ENCODE assay signal across 9 cellular contexts in the genomic region with DNA sequence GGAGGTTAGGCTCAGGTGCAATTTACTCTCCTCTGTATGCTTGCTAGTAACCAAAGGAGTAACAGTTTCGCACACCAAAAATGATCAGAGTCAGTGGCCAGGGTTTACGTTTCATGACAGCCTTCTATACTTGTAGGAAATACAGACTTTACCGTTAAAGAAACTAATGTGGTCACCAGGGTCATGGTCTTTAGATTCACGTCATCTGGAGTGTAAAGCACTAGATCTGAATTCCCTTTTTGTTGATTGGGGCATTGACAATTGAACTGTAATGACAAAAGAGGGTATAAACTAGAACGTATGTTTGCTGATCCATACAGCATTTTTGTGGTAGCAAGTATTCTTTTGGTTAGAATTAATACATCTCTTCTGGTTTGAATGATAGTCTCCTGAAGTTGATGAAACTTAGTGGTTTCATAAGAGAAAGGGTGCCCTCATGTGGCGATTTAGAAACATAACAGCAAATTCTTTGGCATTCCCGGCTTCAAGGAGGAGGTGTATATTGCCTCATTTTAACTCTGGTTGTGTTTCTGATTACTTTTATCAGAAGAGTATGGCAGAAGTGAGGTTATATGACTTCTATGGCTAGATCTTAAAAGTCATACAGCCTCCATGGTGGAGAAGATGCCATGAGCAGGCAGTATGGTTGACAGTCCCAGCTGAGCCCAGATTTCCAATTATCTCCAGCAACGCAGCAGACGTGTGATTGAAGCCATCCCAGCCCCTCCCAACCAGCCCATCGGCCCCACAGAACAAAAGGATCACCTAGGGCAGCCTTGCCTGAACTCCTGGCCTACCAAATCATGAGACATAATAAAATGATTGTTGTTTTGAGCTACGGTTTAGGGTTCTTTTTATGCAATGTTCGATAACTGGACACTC. TPM values are rescaled to one million over a fixed set of nuclear protein-coding genes. Genes with fewer than 3 reads are reported as not detected.
A peak's percentile ranks its signal among the peaks of the same experiment; 100 is the strongest.
DNase-seq lines count a peak whose midpoint lies in the region; ATAC-seq and TF ChIP-seq lines count a peak whose summit lies in the region.
"Had no signal": no experiment of that assay in that cellular context is flagged by ENCODE, and none has a peak within 500 bp of the region (broad histone marks: within the 10 kb centered on the region; RNA-seq: fewer than 3 reads in every experiment).

No MANE protein-coding gene starts in this region.

- no peak for TF ChIP-seq EP300 in gastroesophageal sphincter (IDR thresholded peaks at IDR 0.05)

- H3K36me3 Mint-ChIP-seq in activated T-cell treated with anti-CD3 and anti-CD28 coated beads, Interleukin-2, amount 50 U/mL, for 4 hours (ENCODE audit: insufficient read depth) = no peaks in the 10 kb centered on the region

- H3K27me3 ChIP-seq in gastroesophageal sphincter (peaks cover 3% of the 10 kb centered on the region), osteoblast (ENCODE audit: insufficient read depth, low read length) (no peaks in the 10 kb centered on the region)
- H3K27me3 ChIP-seq: BLaER1 treated with 17β-estradiol and CSF1 and Interleukin-3, amounts not matched to agents 10 nM and 100 nM had no signal

- H3K4me3 ChIP-seq in gastroesophageal sphincter (no peak overlapping the region), osteoblast (ENCODE audit: insufficient read depth, low read length) (peak overlapping the region; percentile 14)
- H3K4me3 ChIP-seq: BLaER1 treated with 17β-estradiol and CSF1 and Interleukin-3, amounts not matched to agents 10 nM and 100 nM had no signal

- TF ChIP-seq POLR2A in gastroesophageal sphincter (IDR thresholded peaks at IDR 0.05) = no peak

- ATAC-seq in GM21515 (IDR thresholded peaks at IDR 0.05; ENCODE audit: unreplicated experiment) (peak; percentile 90), gastroesophageal sphincter (peak; percentile 79)
- ATAC-seq in activated T-cell treated with anti-CD3 and anti-CD28 coated beads, Interleukin-2, amount 50 U/mL, for 4 hours = peak; percentile 64 to 80

- H3K4me3 Mint-ChIP-seq in activated T-cell treated with anti-CD3 and anti-CD28 coated beads, Interleukin-2, amount 50 U/mL, for 4 hours = no peak overlapping the region

- H4K20me1 ChIP-seq in osteoblast (ENCODE audit: insufficient read depth, low read length) = no peaks in the 10 kb centered on the region
- H4K20me1 ChIP-seq: BLaER1 treated with 17β-estradiol and CSF1 and Interleukin-3, amounts not matched to agents 10 nM and 100 nM had no signal

- H3K9me3 ChIP-seq in gastroesophageal sphincter (no peaks in the 10 kb centered on the region), osteoblast (ENCODE audit: low read depth, low read length) (no peaks in the 10 kb centered on the region)
- H3K9me3 ChIP-seq: BLaER1 treated with 17β-estradiol and CSF1 and Interleukin-3, amounts not matched to agents 10 nM and 100 nM had no signal

- no peaks in the 10 kb centered on the region for H3K36me3 ChIP-seq in gastroesophageal sphincter
- no peaks in the 10 kb centered on the region for H3K36me3 ChIP-seq in osteoblast (ENCODE audit: insufficient read depth, low read length)
- H3K36me3 ChIP-seq: BLaER1 treated with 17β-estradiol and CSF1 and Interleukin-3, amounts not matched to agents 10 nM and 100 nM had no signal

- DNase-seq in SIG-M5 treated with dmso at 0.1 percent for 504 hours (lab: John Stamatoyannopoulos, UW; ENCODE audit: unreplicated experiment) (peak; percentile 78), SIG-M5 (lab: John Stamatoyannopoulos, UW) (no peak), HS-27A (ENCODE audit: low read depth) (peak; percentile 39), NCI-H774 (lab: John Stamatoyannopoulos, UW) (peak; percentile 76), osteoblast (ENCODE audit: insufficient read length, low spot score, missing footprints) (no peak)
- DNase-seq in activated T-cell treated with anti-CD3 and anti-CD28 coated beads, Interleukin-2, amount 50 U/mL, for 4 hours = peak; percentile 26

- TF ChIP-seq CTCF in gastroesophageal sphincter (IDR thresholded peaks at IDR 0.05) = peak; percentile 60 to 82 (median 72)
- TF ChIP-seq CTCF in osteoblast (IDR thresholded peaks at IDR 0.05; ENCODE audit: extremely low read depth, low read depth, low read length) = peak; percentile 69

- H2AFZ ChIP-seq in osteoblast (ENCODE audit: low read length) = peak overlapping the region; percentile 52

- 25 to 28% methylated on average over 9 to 10 of the region's 12 CpGs for WGBS in gastroesophageal sphincter (ENCODE audit: low coverage in 1 of 2), 2 donors

- no peaks in the 10 kb centered on the region for H3K79me2 ChIP-seq in osteoblast (ENCODE audit: insufficient read depth, low read length)

- no peaks in the 10 kb centered on the region for H3K9me3 Mint-ChIP-seq in activated T-cell treated with anti-CD3 and anti-CD28 coated beads, Interleukin-2, amount 50 U/mL, for 4 hours

- H3K4me1 Mint-ChIP-seq in activated T-cell treated with anti-CD3 and anti-CD28 coated beads, Interleukin-2, amount 50 U/mL, for 4 hours (ENCODE audit: low read depth) = peaks cover 12% of the 10 kb centered on the region

- peaks cover 3% of the 10 kb centered on the region for H3K27me3 Mint-ChIP-seq in activated T-cell treated with anti-CD3 and anti-CD28 coated beads, Interleukin-2, amount 50 U/mL, for 4 hours (ENCODE audit: low read depth)

- peak overlapping the region; percentile 62 for H3K4me2 ChIP-seq in osteoblast (ENCODE audit: insufficient read depth, low read length)

- H3K4me1 ChIP-seq in gastroesophageal sphincter (peaks cover 0 to 12% (median 0%) of the 10 kb centered on the region in 3 donors), osteoblast (ENCODE audit: insufficient read depth, low read length) (peaks cover 14% of the 10 kb centered on the region)

- H3K27ac ChIP-seq in gastroesophageal sphincter (no peak overlapping the region), osteoblast (ENCODE audit: low read depth, low read length) (no peak overlapping the region)
- H3K27ac ChIP-seq: BLaER1 treated with 17β-estradiol and CSF1 and Interleukin-3, amounts not matched to agents 10 nM and 100 nM had no signal

RNA-seq across cellular contexts. Expression of gene MMP7, which starts 35.1 kb away (rescaled TPM):
- under 1 TPM; 0.19 to 0.53 (median 0.47) TPM for total RNA-seq in activated T-cell treated with anti-CD3 and anti-CD28 coated beads, Interleukin-2, amount 50 U/mL, for 4 hours
- 10 to 100 TPM in 1 of 4 donors, not detected in 3; 36.7 TPM for total RNA-seq in gastroesophageal sphincter
- under 0.01 TPM in 1 of 2 replicates, not detected in the other for total RNA-seq in osteoblast

RNA-seq across cellular contexts. Expression of gene TMEM123, which starts 42.8 kb away (rescaled TPM):
- 100 to 1,000 TPM; 177 to 189 (median 187) TPM for total RNA-seq in activated T-cell treated with anti-CD3 and anti-CD28 coated beads, Interleukin-2, amount 50 U/mL, for 4 hours
- total RNA-seq in gastroesophageal sphincter = 100 to 1,000 TPM in 2 of 4 donors, 10 to 100 TPM in 2; 87.6 to 141 (median 101) TPM
- 89.3 and 91.9 TPM in 2 replicates for total RNA-seq in osteoblast

Comparison
In these comparisons a context has a peak if more than half of its experiments do, and no peak if none do; other contexts are left out.
1. DNase-seq: peak in SIG-M5 treated with dmso at 0.1 percent for 504 hours (single experiment), HS-27A (single experiment), NCI-H774 (single experiment) and activated T-cell treated with anti-CD3 and anti-CD28 coated beads, Interleukin-2, amount 50 U/mL, for 4 hours (single experiment); none in SIG-M5 (single experiment) and osteoblast (single experiment).
2. Peak in every context shown above with its lines, with median percentiles within 50 percentile points of each other: ATAC-seq.